1 cellular context compared by ENCODE assay signal in the genomic region with DNA sequence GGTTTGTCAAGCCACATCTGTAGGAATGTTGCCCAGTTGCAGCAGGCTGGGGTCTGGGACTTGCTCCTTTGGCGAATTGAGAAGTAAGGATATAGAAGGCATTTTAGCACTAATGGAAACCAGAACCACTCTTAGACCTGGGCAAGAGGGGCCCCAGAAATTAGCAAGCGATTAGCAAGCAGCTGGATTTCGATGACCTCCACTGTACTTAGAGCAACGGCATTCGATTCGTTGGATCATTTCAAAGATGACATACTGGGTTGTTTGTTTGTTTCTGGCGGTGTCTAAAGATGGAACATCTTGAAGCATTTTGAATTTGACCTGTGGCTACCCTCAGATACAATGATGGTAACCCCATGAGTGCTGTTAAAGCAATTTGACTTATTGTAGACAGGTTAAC.
TF ChIP-seq lines count a peak whose summit lies in the region.

No MANE protein-coding gene starts in this region.

TF ChIP-seq in K562, 482 proteins besides CTCF, POLR2A, EP300 and RAD21:
- TF ChIP-seq ARNT (IDR thresholded peaks at IDR 0.05): no peak
- TF ChIP-seq, protein P1, sequence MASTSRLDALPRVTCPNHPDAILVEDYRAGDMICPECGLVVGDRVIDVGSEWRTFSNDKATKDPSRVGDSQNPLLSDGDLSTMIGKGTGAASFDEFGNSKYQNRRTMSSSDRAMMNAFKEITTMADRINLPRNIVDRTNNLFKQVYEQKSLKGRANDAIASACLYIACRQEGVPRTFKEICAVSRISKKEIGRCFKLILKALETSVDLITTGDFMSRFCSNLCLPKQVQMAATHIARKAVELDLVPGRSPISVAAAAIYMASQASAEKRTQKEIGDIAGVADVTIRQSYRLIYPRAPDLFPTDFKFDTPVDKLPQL (IDR thresholded peaks at IDR 0.05; ENCODE audit: extremely low read depth, insufficient read length): no peak
- no peak for TF ChIP-seq NRF1 (conservative IDR thresholded peaks at IDR 0.05 in 1 of 2, IDR thresholded peaks at IDR 0.05 in 1 of 2)
- TF ChIP-seq, protein P2, sequence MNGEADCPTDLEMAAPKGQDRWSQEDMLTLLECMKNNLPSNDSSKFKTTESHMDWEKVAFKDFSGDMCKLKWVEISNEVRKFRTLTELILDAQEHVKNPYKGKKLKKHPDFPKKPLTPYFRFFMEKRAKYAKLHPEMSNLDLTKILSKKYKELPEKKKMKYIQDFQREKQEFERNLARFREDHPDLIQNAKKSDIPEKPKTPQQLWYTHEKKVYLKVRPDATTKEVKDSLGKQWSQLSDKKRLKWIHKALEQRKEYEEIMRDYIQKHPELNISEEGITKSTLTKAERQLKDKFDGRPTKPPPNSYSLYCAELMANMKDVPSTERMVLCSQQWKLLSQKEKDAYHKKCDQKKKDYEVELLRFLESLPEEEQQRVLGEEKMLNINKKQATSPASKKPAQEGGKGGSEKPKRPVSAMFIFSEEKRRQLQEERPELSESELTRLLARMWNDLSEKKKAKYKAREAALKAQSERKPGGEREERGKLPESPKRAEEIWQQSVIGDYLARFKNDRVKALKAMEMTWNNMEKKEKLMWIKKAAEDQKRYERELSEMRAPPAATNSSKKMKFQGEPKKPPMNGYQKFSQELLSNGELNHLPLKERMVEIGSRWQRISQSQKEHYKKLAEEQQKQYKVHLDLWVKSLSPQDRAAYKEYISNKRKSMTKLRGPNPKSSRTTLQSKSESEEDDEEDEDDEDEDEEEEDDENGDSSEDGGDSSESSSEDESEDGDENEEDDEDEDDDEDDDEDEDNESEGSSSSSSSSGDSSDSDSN (IDR thresholded peaks at IDR 0.05; ENCODE audit: borderline replicate concordance in 1 of 2, low read depth in 2 of 2, low read length in 2 of 2): no peak
- TF ChIP-seq, protein P3, sequence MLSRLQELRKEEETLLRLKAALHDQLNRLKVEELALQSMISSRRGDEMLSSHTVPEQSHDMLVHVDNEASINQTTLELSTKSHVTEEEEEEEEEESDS (CRISPR knock-in tag; IDR thresholded peaks at IDR 0.05): no peak
- no peak for TF ChIP-seq ZNF134 (CRISPR knock-in tag; conservative IDR thresholded peaks at IDR 0.05)
